Comparison of ENCODE assay signal across 29 cellular contexts in the genomic region with DNA sequence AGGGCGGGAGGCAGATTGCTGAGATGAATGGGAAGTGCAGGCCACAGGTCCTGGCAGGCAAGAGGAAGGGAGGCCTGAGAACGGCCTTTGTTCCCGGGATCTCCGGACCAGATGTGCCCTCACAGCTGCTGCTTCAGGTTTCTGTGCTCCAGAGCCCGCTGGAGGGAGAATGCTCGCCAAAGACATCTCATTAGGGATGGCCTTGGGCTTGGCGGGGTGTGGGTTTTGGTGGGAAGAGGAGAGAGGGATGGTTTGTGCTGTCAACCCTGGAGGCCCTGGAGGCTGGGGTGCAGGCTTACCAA.
DNase-seq lines count a peak whose midpoint lies in the region; ATAC-seq lines count a peak whose summit lies in the region.
"Had no signal": no experiment of that assay in that cellular context is flagged by ENCODE, and none has a peak within 500 bp of the region (broad histone marks: within the 10 kb centered on the region; RNA-seq: fewer than 3 reads in every experiment).

No MANE protein-coding gene starts in this region.

- H3K9me3 Mint-ChIP-seq in activated T-helper 2 cell treated with anti-CD3 and anti-CD28 coated beads, Interferon-gamma antibody, Interleukin-2, Interleukin-4, amounts not matched to agents 10 μg/mL and 5 μg/mL and 100 μg/mL, durations not matched to agents 14 hours and 24 hours and 36 hours: no peaks in the 10 kb centered on the region
- H3K9me3 Mint-ChIP-seq: activated CD4-positive, alpha-beta memory T cell treated with anti-CD3 and anti-CD28 coated beads, Interleukin-2, amount 10 ng/mL, durations not matched to agents 7 days and 5 days; activated naive CD4-positive, alpha-beta T cell treated with anti-CD3 and anti-CD28 coated beads, Interleukin-2, amount 50 U/mL, for 72 hours; CD4-positive, CD25-positive, alpha-beta regulatory T cell; HFFc6; nephron progenitor cell had no signal

- no peaks in the 10 kb centered on the region for H3K36me3 Mint-ChIP-seq in activated T-helper 2 cell treated with anti-CD3 and anti-CD28 coated beads, Interferon-gamma antibody, Interleukin-2, Interleukin-4, amounts not matched to agents 10 μg/mL and 5 μg/mL and 100 μg/mL, durations not matched to agents 14 hours and 24 hours and 36 hours (ENCODE audit: low read depth)
- H3K36me3 Mint-ChIP-seq: activated naive CD4-positive, alpha-beta T cell treated with anti-CD3 and anti-CD28 coated beads, Interleukin-2, amount 50 U/mL, for 72 hours; CD4-positive, CD25-positive, alpha-beta regulatory T cell had no signal

- H3K27ac Mint-ChIP-seq in activated T-helper 2 cell treated with anti-CD3 and anti-CD28 coated beads, Interferon-gamma antibody, Interleukin-2, Interleukin-4, amounts not matched to agents 10 μg/mL and 5 μg/mL and 100 μg/mL, durations not matched to agents 14 hours and 24 hours and 36 hours: no peak overlapping the region
- H3K27ac Mint-ChIP-seq: activated CD4-positive, alpha-beta memory T cell treated with anti-CD3 and anti-CD28 coated beads, Interleukin-2, amount 10 ng/mL, durations not matched to agents 7 days and 5 days; activated naive CD4-positive, alpha-beta T cell treated with anti-CD3 and anti-CD28 coated beads, Interleukin-2, amount 50 U/mL, for 72 hours; CD4-positive, CD25-positive, alpha-beta regulatory T cell; HFFc6; nephron progenitor cell had no signal

- ATAC-seq in sciatic nerve: peak; percentile 93
- ATAC-seq in GM18520 (IDR thresholded peaks at IDR 0.05; ENCODE audit: unreplicated experiment): no peak
- ATAC-seq: activated naive CD4-positive, alpha-beta T cell treated with anti-CD3 and anti-CD28 coated beads, Interleukin-2, amount 50 U/mL, for 72 hours; GM12878; HepG2; Panc1 had no signal

- no peaks in the 10 kb centered on the region for H3K4me1 Mint-ChIP-seq in activated T-helper 2 cell treated with anti-CD3 and anti-CD28 coated beads, Interferon-gamma antibody, Interleukin-2, Interleukin-4, amounts not matched to agents 10 μg/mL and 5 μg/mL and 100 μg/mL, durations not matched to agents 14 hours and 24 hours and 36 hours (ENCODE audit: low read depth)
- H3K4me1 Mint-ChIP-seq: activated CD4-positive, alpha-beta memory T cell treated with anti-CD3 and anti-CD28 coated beads, Interleukin-2, amount 10 ng/mL, durations not matched to agents 7 days and 5 days; CD4-positive, CD25-positive, alpha-beta regulatory T cell had no signal

- peak; percentile 41 for DNase-seq in NCI-H69 (lab: John Stamatoyannopoulos, UW)
- peak; percentile 61 for DNase-seq in brain pericyte (ENCODE audit: low read depth, low spot score)
- peak; percentile 68 for DNase-seq in left kidney (ENCODE audit: low read depth, low spot score)
- DNase-seq in sciatic nerve (ENCODE audit: low spot score): no peak
- no peak for DNase-seq in activated T-helper 2 cell treated with anti-CD3 and anti-CD28 coated beads, Interferon-gamma antibody, Interleukin-2, Interleukin-4, amounts not matched to agents 10 μg/mL and 5 μg/mL and 100 μg/mL, durations not matched to agents 14 hours and 24 hours and 36 hours (ENCODE audit: low spot score)
- no peak for DNase-seq in cerebellar nuclear complex (lab: John Stamatoyannopoulos, UW)
- DNase-seq: activated CD4-positive, alpha-beta memory T cell treated with anti-CD3 and anti-CD28 coated beads, Interleukin-2, amount 10 ng/mL, durations not matched to agents 7 days and 5 days; activated CD4-positive, CD25-positive, alpha-beta regulatory T cell treated with anti-CD3 and anti-CD28 coated beads, Interleukin-2, amount 50 U/mL, for 72 hours; activated CD8-positive, alpha-beta memory T cell treated with anti-CD3 and anti-CD28 coated beads, Interleukin-2, amount 50 U/mL, for 48 hours; CD4-positive, CD25-positive, alpha-beta regulatory T cell; central memory CD4-positive, alpha-beta T cell; dermis blood vessel endothelial cell; HFFc6; Kasumi-1; kidney; MV-4-11; NCI-H2171; NCI-H524; nephron progenitor cell; NK-92 treated with Interleukin-12 subunit alpha and Interleukin-12 subunit beta, amount 100 ng/mL, for 24 hours; SIG-M5; stimulated activated naive CD4-positive, alpha-beta T cell; T-helper 1 cell; uterus had no signal

- H3K27me3 Mint-ChIP-seq in activated T-helper 2 cell treated with anti-CD3 and anti-CD28 coated beads, Interferon-gamma antibody, Interleukin-2, Interleukin-4, amounts not matched to agents 10 μg/mL and 5 μg/mL and 100 μg/mL, durations not matched to agents 14 hours and 24 hours and 36 hours (ENCODE audit: low read depth): no peaks in the 10 kb centered on the region
- H3K27me3 Mint-ChIP-seq: activated CD4-positive, alpha-beta memory T cell treated with anti-CD3 and anti-CD28 coated beads, Interleukin-2, amount 10 ng/mL, durations not matched to agents 7 days and 5 days; CD4-positive, CD25-positive, alpha-beta regulatory T cell had no signal

- H3K4me3 Mint-ChIP-seq in activated T-helper 2 cell treated with anti-CD3 and anti-CD28 coated beads, Interferon-gamma antibody, Interleukin-2, Interleukin-4, amounts not matched to agents 10 μg/mL and 5 μg/mL and 100 μg/mL, durations not matched to agents 14 hours and 24 hours and 36 hours (ENCODE audit: low read depth): no peak overlapping the region
- H3K4me3 Mint-ChIP-seq: activated CD4-positive, alpha-beta memory T cell treated with anti-CD3 and anti-CD28 coated beads, Interleukin-2, amount 10 ng/mL, durations not matched to agents 7 days and 5 days; CD4-positive, CD25-positive, alpha-beta regulatory T cell; HFFc6; nephron progenitor cell had no signal

- intact Hi-C loops in sciatic nerve (cut with DNase I): no loop called here
- intact Hi-C loops in activated T-helper 2 cell treated with anti-CD3 and anti-CD28 coated beads, Interferon-gamma antibody, Interleukin-2, Interleukin-4, amounts not matched to agents 10 μg/mL and 5 μg/mL and 100 μg/mL, durations not matched to agents 14 hours and 24 hours and 36 hours (cut with micrococcal nuclease): no loop called here

Comparison
In these comparisons a context has a peak if more than half of its experiments do, and no peak if none do; other contexts are left out.
1. DNase-seq: peak in NCI-H69 (single experiment), brain pericyte (single experiment) and left kidney (single experiment); none in sciatic nerve (single experiment), activated T-helper 2 cell treated with anti-CD3 and anti-CD28 coated beads, Interferon-gamma antibody, Interleukin-2, Interleukin-4, amounts not matched to agents 10 μg/mL and 5 μg/mL and 100 μg/mL, durations not matched to agents 14 hours and 24 hours and 36 hours (single experiment) and cerebellar nuclear complex (0 of 2).